In genomic region chr19:35908010-35908441, GRCh38 we compare ENCODE assay signal across 9 cellular contexts. TPM values are rescaled to one million over a fixed set of nuclear protein-coding genes. Genes with fewer than 3 reads are reported as not detected.
A peak's percentile ranks its signal among the peaks of the same experiment; 100 is the strongest.
DNase-seq lines count a peak whose midpoint lies in the region; ATAC-seq and TF ChIP-seq lines count a peak whose summit lies in the region.
"Had no signal": no experiment of that assay in that cellular context is flagged by ENCODE, and none has a peak within 500 bp of the region (broad histone marks: within the 10 kb centered on the region; RNA-seq: fewer than 3 reads in every experiment).

Gene TYROBP (minus strand): TSS chr19:35908295. CDS start chr19:35908228, 67 bp downstream.

- H3K4me3 ChIP-seq in Karpas-422 (ENCODE audit: low read length) (no peak within 1 kb of the TSS), right lobe of liver (peak within 1 kb of the TSS; percentile 23 to 35 (median 25)), subcutaneous abdominal adipose tissue (ENCODE audit: low read depth in 1 of 5, low read length in 5 of 5) (peak within 1 kb of the TSS; percentile 55 to 69 (median 61))

- intact Hi-C loops in activated T-helper 2 cell treated with anti-CD3 and anti-CD28 coated beads, Interferon-gamma antibody, Interleukin-2, Interleukin-4, amounts not matched to agents 10 μg/mL and 5 μg/mL and 100 μg/mL, durations not matched to agents 14 hours and 24 hours and 36 hours (cut with micrococcal nuclease), result no loop called here
- intact Hi-C loops in right lobe of liver (cut with DNase I), result no loop called here

- TF ChIP-seq CTCF in right lobe of liver (IDR thresholded peaks at IDR 0.05) (no peak), GM10266 (IDR thresholded peaks at IDR 0.05; ENCODE audit: control insufficient read depth, insufficient read depth, low read depth, missing control alignments) (no peak)

- H3K36me3 Mint-ChIP-seq in activated T-helper 2 cell treated with anti-CD3 and anti-CD28 coated beads, Interferon-gamma antibody, Interleukin-2, Interleukin-4, amounts not matched to agents 10 μg/mL and 5 μg/mL and 100 μg/mL, durations not matched to agents 14 hours and 24 hours and 36 hours (ENCODE audit: low read depth), result peaks cover 6% of the 10 kb centered on the region

- H3K9me3 ChIP-seq in Karpas-422 (ENCODE audit: low read length), result no peaks in the 10 kb centered on the region
- H3K9me3 ChIP-seq in right lobe of liver, result no peaks in the 10 kb centered on the region
- no peaks in the 10 kb centered on the region for H3K9me3 ChIP-seq in subcutaneous abdominal adipose tissue (ENCODE audit: control insufficient read depth in 5 of 5, low read length in 5 of 5)

- no peaks in the 10 kb centered on the region for H3K9me3 Mint-ChIP-seq in activated T-helper 2 cell treated with anti-CD3 and anti-CD28 coated beads, Interferon-gamma antibody, Interleukin-2, Interleukin-4, amounts not matched to agents 10 μg/mL and 5 μg/mL and 100 μg/mL, durations not matched to agents 14 hours and 24 hours and 36 hours

- H3K4me1 Mint-ChIP-seq in activated T-helper 2 cell treated with anti-CD3 and anti-CD28 coated beads, Interferon-gamma antibody, Interleukin-2, Interleukin-4, amounts not matched to agents 10 μg/mL and 5 μg/mL and 100 μg/mL, durations not matched to agents 14 hours and 24 hours and 36 hours (ENCODE audit: low read depth), result peaks cover 29% of the 10 kb centered on the region

- 57% methylated on average over 5 of the region's 9 CpGs for WGBS in right lobe of liver (ENCODE audit: insufficient coverage, low coverage, low lambda C conversion rate, missing lambda C conversion rate)

- H3K36me3 ChIP-seq in Karpas-422 (ENCODE audit: insufficient read depth, low read length) (no peaks in the 10 kb centered on the region), right lobe of liver (no peaks in the 10 kb centered on the region), subcutaneous abdominal adipose tissue (ENCODE audit: control insufficient read depth in 5 of 5, insufficient read depth in 5 of 5, low read length in 5 of 5) (peaks cover 0 to 4% (median 0%) of the 10 kb centered on the region in 5 donors)

- H3K79me2 ChIP-seq in Karpas-422 (ENCODE audit: low read length), result no peaks in the 10 kb centered on the region

- peak; percentile 5 for DNase-seq in Karpas-422
- no peak for DNase-seq in activated T-helper 2 cell treated with anti-CD3 and anti-CD28 coated beads, Interferon-gamma antibody, Interleukin-2, Interleukin-4, amounts not matched to agents 10 μg/mL and 5 μg/mL and 100 μg/mL, durations not matched to agents 14 hours and 24 hours and 36 hours (ENCODE audit: low spot score)
- peak in 2 of 3 donors; percentile 53 to 75 for DNase-seq in right lobe of liver
- no peak for DNase-seq in GM03348 (ENCODE audit: low spot score)
- DNase-seq in GM10266 (ENCODE audit: extremely low spot score), result no peak
- no peak for DNase-seq in NCI-H748 (lab: John Stamatoyannopoulos, UW; ENCODE audit: unreplicated experiment)
- DNase-seq: NCI-H1694 treated with DMSO at 0.1 percent for 48 hours had no signal

- no peak within 1 kb of the TSS for H3K9ac ChIP-seq in Karpas-422 (ENCODE audit: low read length)
- peak within 1 kb of the TSS in 4 of 5 donors; percentile 15 to 75 (median 70) for H3K9ac ChIP-seq in subcutaneous abdominal adipose tissue (ENCODE audit: low read length in 5 of 5)

- H4K20me1 ChIP-seq in Karpas-422 (ENCODE audit: insufficient read depth, low read depth, low read length), result no peaks in the 10 kb centered on the region

- H3K4me2 ChIP-seq in Karpas-422 (ENCODE audit: low read depth, low read length, poor library complexity, severe bottlenecking), result no peak within 1 kb of the TSS

- TF ChIP-seq POLR2A in right lobe of liver (IDR thresholded peaks at IDR 0.05), result peak; percentile 44

- peaks cover 21% of the 10 kb centered on the region for H3K4me1 ChIP-seq in Karpas-422 (ENCODE audit: low read length)
- H3K4me1 ChIP-seq in right lobe of liver, result peaks cover 0 to 14% (median 0%) of the 10 kb centered on the region in 4 donors
- peaks cover 0 to 31% (median 24%) of the 10 kb centered on the region in 5 donors for H3K4me1 ChIP-seq in subcutaneous abdominal adipose tissue (ENCODE audit: control insufficient read depth in 5 of 5, insufficient read depth in 5 of 5, low read length in 5 of 5)

- H2AFZ ChIP-seq in Karpas-422 (ENCODE audit: low read length), result no peak within 1 kb of the TSS

- H3K27me3 ChIP-seq in Karpas-422 (ENCODE audit: low read length), result no peaks in the 10 kb centered on the region
- no peaks in the 10 kb centered on the region for H3K27me3 ChIP-seq in right lobe of liver
- H3K27me3 ChIP-seq in subcutaneous abdominal adipose tissue (ENCODE audit: control insufficient read depth in 5 of 5, insufficient read depth in 4 of 5, low read length in 5 of 5), result no peaks in the 10 kb centered on the region

- H3K4me3 Mint-ChIP-seq in activated T-helper 2 cell treated with anti-CD3 and anti-CD28 coated beads, Interferon-gamma antibody, Interleukin-2, Interleukin-4, amounts not matched to agents 10 μg/mL and 5 μg/mL and 100 μg/mL, durations not matched to agents 14 hours and 24 hours and 36 hours (ENCODE audit: low read depth), result no peak within 1 kb of the TSS

- H3K27ac ChIP-seq in Karpas-422 (ENCODE audit: low read length), result no peak within 1 kb of the TSS
- H3K27ac ChIP-seq in right lobe of liver, result peak within 1 kb of the TSS; percentile 31 to 74 (median 65)
- H3K27ac ChIP-seq in subcutaneous abdominal adipose tissue (ENCODE audit: low read depth, low read length), result peak within 1 kb of the TSS; percentile 50

- no peaks in the 10 kb centered on the region for H3K9me2 ChIP-seq in Karpas-422 (replicated peaks; ENCODE audit: insufficient read depth, low read length)

- peak; percentile 19 to 44 (median 34) for ATAC-seq in right lobe of liver
- no peak for ATAC-seq in HG03521 (IDR thresholded peaks at IDR 0.05; ENCODE audit: unreplicated experiment)

- H3K27ac Mint-ChIP-seq in activated T-helper 2 cell treated with anti-CD3 and anti-CD28 coated beads, Interferon-gamma antibody, Interleukin-2, Interleukin-4, amounts not matched to agents 10 μg/mL and 5 μg/mL and 100 μg/mL, durations not matched to agents 14 hours and 24 hours and 36 hours, result peak within 1 kb of the TSS; percentile 19

- H3K27me3 Mint-ChIP-seq in activated T-helper 2 cell treated with anti-CD3 and anti-CD28 coated beads, Interferon-gamma antibody, Interleukin-2, Interleukin-4, amounts not matched to agents 10 μg/mL and 5 μg/mL and 100 μg/mL, durations not matched to agents 14 hours and 24 hours and 36 hours (ENCODE audit: low read depth), result no peaks in the 10 kb centered on the region

RNA-seq across cellular contexts. Expression of gene TYROBP, which starts in this region (rescaled TPM):
- not detected in 2 replicates for total RNA-seq in Karpas-422 (2014; rRNA removed; shearing (Covaris generic); ENCODE audit: low replicate concordance)
- total RNA-seq in activated T-helper 2 cell treated with anti-CD3 and anti-CD28 coated beads, Interferon-gamma antibody, Interleukin-2, Interleukin-4, amounts not matched to agents 10 μg/mL and 5 μg/mL and 100 μg/mL, durations not matched to agents 14 hours and 24 hours and 36 hours, result 0.39 TPM in 1 of 2 replicates, not detected in the other
- 10 to 100 TPM; 15.6 to 77.8 (median 29.7) TPM for total RNA-seq in right lobe of liver

Comparison
In these comparisons a context has a peak if more than half of its experiments do, and no peak if none do; other contexts are left out.
1. RNA of gene TYROBP (total RNA-seq): 15.6 to 77.8 TPM in right lobe of liver; 0.39 TPM in activated T-helper 2 cell treated with anti-CD3 and anti-CD28 coated beads, Interferon-gamma antibody, Interleukin-2, Interleukin-4, amounts not matched to agents 10 μg/mL and 5 μg/mL and 100 μg/mL, durations not matched to agents 14 hours and 24 hours and 36 hours and not detected in Karpas-422; every median in the first group is over 10 times any median in the second.
2. Peak in DNase-seq in Karpas-422; RNA of the gene not detected or under 1 TPM.
3. DNase-seq: peak in right lobe of liver (2 of 3); none in activated T-helper 2 cell treated with anti-CD3 and anti-CD28 coated beads, Interferon-gamma antibody, Interleukin-2, Interleukin-4, amounts not matched to agents 10 μg/mL and 5 μg/mL and 100 μg/mL, durations not matched to agents 14 hours and 24 hours and 36 hours (single experiment), GM03348 (single experiment), GM10266 (single experiment) and NCI-H748 (single experiment).